ENCODE assay signal across 1 cellular context in genomic region chr6:157528931-157529653, GRCh38.
A peak's percentile ranks its signal among the peaks of the same experiment; 100 is the strongest.
TF ChIP-seq lines count a peak whose summit lies in the region.

No MANE protein-coding gene starts in this region.

TF ChIP-seq in HepG2, 621 proteins besides CTCF, POLR2A, EP300 and RAD21 (continued from another document and continues in another):
- TF ChIP-seq, protein P1, sequence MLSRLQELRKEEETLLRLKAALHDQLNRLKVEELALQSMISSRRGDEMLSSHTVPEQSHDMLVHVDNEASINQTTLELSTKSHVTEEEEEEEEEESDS (CRISPR knock-in tag; IDR thresholded peaks at IDR 0.05; ENCODE audit: borderline replicate concordance), result no peak
- TF ChIP-seq SRSF1 (optimal IDR thresholded peaks at IDR 0.05; ENCODE audit: low read depth, low read length) (no peak), ZNF124 (CRISPR knock-in tag; IDR thresholded peaks at IDR 0.05) (no peak), SOX6 (IDR thresholded peaks at IDR 0.05) (no peak), SOX6 (CRISPR knock-in tag; IDR thresholded peaks at IDR 0.05) (peak; percentile 41; the same call in 1 of the 2 replicates), ZNF615 (CRISPR knock-in tag; IDR thresholded peaks at IDR 0.05; ENCODE audit: borderline replicate concordance) (no peak), ZNF207 (IDR thresholded peaks at IDR 0.05; ENCODE audit: borderline replicate concordance) (no peak), ETV6 (CRISPR knock-in tag; conservative IDR thresholded peaks at IDR 0.05) (no peak), ZNF770 (CRISPR knock-in tag; IDR thresholded peaks at IDR 0.05) (no peak), SOX5 (CRISPR knock-in tag; IDR thresholded peaks at IDR 0.05; ENCODE audit: borderline replicate concordance) (peak; percentile 60; the same call in 1 of the 2 replicates), FIP1L1 (IDR thresholded peaks at IDR 0.05; ENCODE audit: borderline replicate concordance, insufficient read depth, low read depth, low read length) (no peak), AKNA (CRISPR knock-in tag; IDR thresholded peaks at IDR 0.05; ENCODE audit: borderline replicate concordance) (no peak), RBM39 (IDR thresholded peaks at IDR 0.05; ENCODE audit: low read depth, low read length, poor library complexity, severe bottlenecking) (no peak), ZNF225 (CRISPR knock-in tag; IDR thresholded peaks at IDR 0.05) (no peak), ZBTB10 (CRISPR knock-in tag; IDR thresholded peaks at IDR 0.05; ENCODE audit: borderline replicate concordance) (no peak), ZNF891 (CRISPR knock-in tag; IDR thresholded peaks at IDR 0.05) (no peak), ATF4 (CRISPR knock-in tag; IDR thresholded peaks at IDR 0.05) (peak in 1 of 2 experiments; percentile 30; a peak in 1 of 4 replicates), ATF2 (CRISPR knock-in tag; IDR thresholded peaks at IDR 0.05) (no peak), LCORL (IDR thresholded peaks at IDR 0.05) (no peak), LCORL (CRISPR knock-in tag; IDR thresholded peaks at IDR 0.05) (no peak), ZNF292 (CRISPR knock-in tag; IDR thresholded peaks at IDR 0.05; ENCODE audit: borderline replicate concordance, low read depth) (no peak), GATAD1 (CRISPR knock-in tag; IDR thresholded peaks at IDR 0.05) (no peak; the same call in 1 of the 2 replicates), CENPX (CRISPR knock-in tag; IDR thresholded peaks at IDR 0.05) (no peak), NR1H2 (CRISPR knock-in tag; IDR thresholded peaks at IDR 0.05; ENCODE audit: borderline replicate concordance, low read depth) (no peak), RNF219 (CRISPR knock-in tag; IDR thresholded peaks at IDR 0.05) (0 out of 2 replicates have a peak, but pooled peaks have one; percentile 44), SKIL (CRISPR knock-in tag; IDR thresholded peaks at IDR 0.05; ENCODE audit: borderline replicate concordance) (no peak), TBX2 (CRISPR knock-in tag; IDR thresholded peaks at IDR 0.05; ENCODE audit: borderline replicate concordance) (peak; percentile 62; the same call in 1 of the 2 replicates), ZNF17 (CRISPR knock-in tag; IDR thresholded peaks at IDR 0.05) (no peak), ZNF749 (CRISPR knock-in tag; IDR thresholded peaks at IDR 0.05; ENCODE audit: borderline replicate concordance) (no peak), CENPT (CRISPR knock-in tag; IDR thresholded peaks at IDR 0.05; ENCODE audit: low read depth) (no peak), DNMT3B (CRISPR knock-in tag; conservative IDR thresholded peaks at IDR 0.05) (no peak), GLI4 (CRISPR knock-in tag; IDR thresholded peaks at IDR 0.05; ENCODE audit: borderline replicate concordance) (no peak), PATZ1 (CRISPR knock-in tag; IDR thresholded peaks at IDR 0.05) (peak; percentile 31; the same call in 1 of the 2 replicates), ZNF550 (CRISPR knock-in tag; IDR thresholded peaks at IDR 0.05; ENCODE audit: borderline replicate concordance) (no peak), ZNF766 (CRISPR knock-in tag; IDR thresholded peaks at IDR 0.05; ENCODE audit: borderline replicate concordance) (no peak)
- TF ChIP-seq, protein P2, sequence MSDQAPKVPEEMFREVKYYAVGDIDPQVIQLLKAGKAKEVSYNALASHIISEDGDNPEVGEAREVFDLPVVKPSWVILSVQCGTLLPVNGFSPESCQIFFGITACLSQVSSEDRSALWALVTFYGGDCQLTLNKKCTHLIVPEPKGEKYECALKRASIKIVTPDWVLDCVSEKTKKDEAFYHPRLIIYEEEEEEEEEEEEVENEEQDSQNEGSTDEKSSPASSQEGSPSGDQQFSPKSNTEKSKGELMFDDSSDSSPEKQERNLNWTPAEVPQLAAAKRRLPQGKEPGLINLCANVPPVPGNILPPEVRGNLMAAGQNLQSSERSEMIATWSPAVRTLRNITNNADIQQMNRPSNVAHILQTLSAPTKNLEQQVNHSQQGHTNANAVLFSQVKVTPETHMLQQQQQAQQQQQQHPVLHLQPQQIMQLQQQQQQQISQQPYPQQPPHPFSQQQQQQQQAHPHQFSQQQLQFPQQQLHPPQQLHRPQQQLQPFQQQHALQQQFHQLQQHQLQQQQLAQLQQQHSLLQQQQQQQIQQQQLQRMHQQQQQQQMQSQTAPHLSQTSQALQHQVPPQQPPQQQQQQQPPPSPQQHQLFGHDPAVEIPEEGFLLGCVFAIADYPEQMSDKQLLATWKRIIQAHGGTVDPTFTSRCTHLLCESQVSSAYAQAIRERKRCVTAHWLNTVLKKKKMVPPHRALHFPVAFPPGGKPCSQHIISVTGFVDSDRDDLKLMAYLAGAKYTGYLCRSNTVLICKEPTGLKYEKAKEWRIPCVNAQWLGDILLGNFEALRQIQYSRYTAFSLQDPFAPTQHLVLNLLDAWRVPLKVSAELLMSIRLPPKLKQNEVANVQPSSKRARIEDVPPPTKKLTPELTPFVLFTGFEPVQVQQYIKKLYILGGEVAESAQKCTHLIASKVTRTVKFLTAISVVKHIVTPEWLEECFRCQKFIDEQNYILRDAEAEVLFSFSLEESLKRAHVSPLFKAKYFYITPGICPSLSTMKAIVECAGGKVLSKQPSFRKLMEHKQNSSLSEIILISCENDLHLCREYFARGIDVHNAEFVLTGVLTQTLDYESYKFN (CRISPR knock-in tag; conservative IDR thresholded peaks at IDR 0.05), result peak; percentile 45; the same call in 1 of the 2 replicates
